In the genomic region with DNA sequence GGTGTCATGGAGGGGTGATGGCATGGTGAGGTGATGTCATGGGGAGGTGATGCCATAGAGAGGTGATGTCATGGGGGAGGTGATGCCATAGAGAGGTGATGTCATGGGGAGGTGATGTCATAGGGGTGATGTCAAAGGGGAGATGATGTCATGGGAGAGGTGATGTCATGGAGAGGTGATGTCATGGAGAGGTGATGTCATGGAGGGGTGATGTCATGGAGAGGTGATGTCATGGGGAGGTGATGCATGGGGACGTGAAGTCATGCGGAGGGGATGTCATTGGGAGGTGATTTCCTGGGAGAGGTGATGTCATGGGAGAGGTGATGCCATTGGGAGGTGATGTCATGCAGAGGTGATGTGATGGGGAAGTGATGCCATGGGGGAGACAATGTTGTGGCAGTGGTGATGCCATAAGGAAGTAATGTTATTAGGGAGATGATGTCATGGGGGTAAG, we compare ENCODE assay signal across 16 cellular contexts.
DNase-seq lines count a peak whose midpoint lies in the region; ATAC-seq lines count a peak whose summit lies in the region.
"Had no signal": no experiment of that assay in that cellular context is flagged by ENCODE, and none has a peak within 500 bp of the region (broad histone marks: within the 10 kb centered on the region; RNA-seq: fewer than 3 reads in every experiment).

No MANE protein-coding gene starts in this region.

- no peaks in the 10 kb centered on the region for H3K4me1 ChIP-seq in trophoblast cell (ENCODE audit: control insufficient read depth in 1 of 2, insufficient read depth in 2 of 2, low read length in 2 of 2)
- H3K4me1 ChIP-seq: breast epithelium had no signal

- no peak overlapping the region for H3K4me3 ChIP-seq in trophoblast cell (ENCODE audit: low read depth, low read length)
- H3K4me3 ChIP-seq: breast epithelium, MG63, PC-9 had no signal

- no peak overlapping the region for H3K18ac ChIP-seq in trophoblast cell (ENCODE audit: low read length)

- no peak for ATAC-seq in GM18511 (IDR thresholded peaks at IDR 0.05; ENCODE audit: unreplicated experiment)
- no peak for ATAC-seq in HG03196 (IDR thresholded peaks at IDR 0.05; ENCODE audit: unreplicated experiment)
- ATAC-seq: left lobe of liver; naive thymus-derived CD4-positive, alpha-beta T cell had no signal

- WGBS in trophoblast cell (ENCODE audit: extremely low coverage, insufficient coverage, insufficient read length), result no CpG with 5 or more reads among the region's 2 CpGs

- H4K12ac ChIP-seq in trophoblast cell (ENCODE audit: low read depth, low read length), result no peak overlapping the region

- H3K14ac ChIP-seq in trophoblast cell (ENCODE audit: low read length), result no peak overlapping the region

- no peaks in the 10 kb centered on the region for H3K79me2 ChIP-seq in trophoblast cell (ENCODE audit: control insufficient read depth, insufficient read depth, low read length, poor library complexity)

- H2AK5ac ChIP-seq in trophoblast cell (ENCODE audit: low read length), result no peak overlapping the region

- H3K4me1 Mint-ChIP-seq in activated naive CD4-positive, alpha-beta T cell treated with anti-CD3 and anti-CD28 coated beads, Interleukin-2, amount 10 ng/mL, durations not matched to agents 7 days and 5 days, result no peaks in the 10 kb centered on the region
- H3K4me1 Mint-ChIP-seq in activated T-helper 2 cell treated with anti-CD3 and anti-CD28 coated beads, Interferon-gamma antibody, Interleukin-2, Interleukin-4, amounts not matched to agents 10 μg/mL and 5 μg/mL and 100 μg/mL, durations not matched to agents 14 hours and 24 hours and 36 hours (ENCODE audit: low read depth), result no peaks in the 10 kb centered on the region
- H3K4me1 Mint-ChIP-seq: naive thymus-derived CD4-positive, alpha-beta T cell had no signal

- H3K27ac ChIP-seq in trophoblast cell (ENCODE audit: low read depth, low read length), result no peak overlapping the region
- H3K27ac ChIP-seq: breast epithelium, HL-60, PC-9 had no signal

- H3K36me3 Mint-ChIP-seq in activated naive CD4-positive, alpha-beta T cell treated with anti-CD3 and anti-CD28 coated beads, Interleukin-2, amount 10 ng/mL, durations not matched to agents 7 days and 5 days, result no peaks in the 10 kb centered on the region
- no peaks in the 10 kb centered on the region for H3K36me3 Mint-ChIP-seq in activated T-helper 2 cell treated with anti-CD3 and anti-CD28 coated beads, Interferon-gamma antibody, Interleukin-2, Interleukin-4, amounts not matched to agents 10 μg/mL and 5 μg/mL and 100 μg/mL, durations not matched to agents 14 hours and 24 hours and 36 hours (ENCODE audit: low read depth)

- H3K27ac Mint-ChIP-seq in activated naive CD4-positive, alpha-beta T cell treated with anti-CD3 and anti-CD28 coated beads, Interleukin-2, amount 10 ng/mL, durations not matched to agents 7 days and 5 days, result peak overlapping the region; percentile 25
- peak overlapping the region; percentile 9 for H3K27ac Mint-ChIP-seq in activated T-helper 2 cell treated with anti-CD3 and anti-CD28 coated beads, Interferon-gamma antibody, Interleukin-2, Interleukin-4, amounts not matched to agents 10 μg/mL and 5 μg/mL and 100 μg/mL, durations not matched to agents 14 hours and 24 hours and 36 hours

- H3K4me3 Mint-ChIP-seq in activated naive CD4-positive, alpha-beta T cell treated with anti-CD3 and anti-CD28 coated beads, Interleukin-2, amount 10 ng/mL, durations not matched to agents 7 days and 5 days, result no peak overlapping the region
- H3K4me3 Mint-ChIP-seq in activated T-helper 2 cell treated with anti-CD3 and anti-CD28 coated beads, Interferon-gamma antibody, Interleukin-2, Interleukin-4, amounts not matched to agents 10 μg/mL and 5 μg/mL and 100 μg/mL, durations not matched to agents 14 hours and 24 hours and 36 hours (ENCODE audit: low read depth), result no peak overlapping the region
- H3K4me3 Mint-ChIP-seq: naive thymus-derived CD4-positive, alpha-beta T cell had no signal

- intact Hi-C loops in activated T-helper 2 cell treated with anti-CD3 and anti-CD28 coated beads, Interferon-gamma antibody, Interleukin-2, Interleukin-4, amounts not matched to agents 10 μg/mL and 5 μg/mL and 100 μg/mL, durations not matched to agents 14 hours and 24 hours and 36 hours (cut with micrococcal nuclease), result no loop called here

- no peaks in the 10 kb centered on the region for H3K27me3 ChIP-seq in trophoblast cell (ENCODE audit: insufficient read depth, low read length)
- H3K27me3 ChIP-seq: MG63 had no signal

- no peaks in the 10 kb centered on the region for H3K36me3 ChIP-seq in trophoblast cell (ENCODE audit: control insufficient read depth in 1 of 2, insufficient read depth in 2 of 2, low read length in 2 of 2)
- H3K36me3 ChIP-seq: breast epithelium, MG63 had no signal

- H2AFZ ChIP-seq in trophoblast cell (ENCODE audit: insufficient read depth, low read length, poor library complexity), result no peak overlapping the region
- H2AFZ ChIP-seq: PC-9 had no signal

- H2BK120ac ChIP-seq in trophoblast cell (ENCODE audit: insufficient read depth, low read length, poor library complexity), result no peak overlapping the region

- H3K4me2 ChIP-seq in trophoblast cell (ENCODE audit: low read length), result no peak overlapping the region
- H3K4me2 ChIP-seq: PC-9 had no signal

- no peaks in the 10 kb centered on the region for H3K79me1 ChIP-seq in trophoblast cell (ENCODE audit: low read length)

- H2BK12ac ChIP-seq in trophoblast cell (ENCODE audit: low read length), result no peak overlapping the region

- H3K9me3 Mint-ChIP-seq in activated naive CD4-positive, alpha-beta T cell treated with anti-CD3 and anti-CD28 coated beads, Interleukin-2, amount 10 ng/mL, durations not matched to agents 7 days and 5 days, result peaks cover 8% of the 10 kb centered on the region
- H3K9me3 Mint-ChIP-seq in activated T-helper 2 cell treated with anti-CD3 and anti-CD28 coated beads, Interferon-gamma antibody, Interleukin-2, Interleukin-4, amounts not matched to agents 10 μg/mL and 5 μg/mL and 100 μg/mL, durations not matched to agents 14 hours and 24 hours and 36 hours, result peaks cover 7% of the 10 kb centered on the region

- no peak for DNase-seq in activated naive CD4-positive, alpha-beta T cell treated with anti-CD3 and anti-CD28 coated beads, Interleukin-2, amount 10 ng/mL, durations not matched to agents 7 days and 5 days
- no peak for DNase-seq in activated naive CD4-positive, alpha-beta T cell treated with anti-CD3 and anti-CD28 coated beads, Interleukin-2, amount 50 U/mL, for 16 hours
- DNase-seq in LHCN-M2 (ENCODE audit: low read depth) (peak; percentile 2), trophoblast cell (peak in 1 of 2 donors; percentile 21), NCI-H2029 treated with DMSO at 0.1 percent for 48 hours (lab: John Stamatoyannopoulos, UW) (no peak)
- no peak for DNase-seq in activated T-helper 2 cell treated with anti-CD3 and anti-CD28 coated beads, Interferon-gamma antibody, Interleukin-2, Interleukin-4, amounts not matched to agents 10 μg/mL and 5 μg/mL and 100 μg/mL, durations not matched to agents 14 hours and 24 hours and 36 hours (ENCODE audit: low spot score)
- DNase-seq: MG63; naive thymus-derived CD4-positive, alpha-beta T cell; NCI-H345; PC-9; stimulated activated CD4-positive, alpha-beta T cell treated with anti-CD3 and anti-CD28 coated beads, Interleukin-4, amount 100 ng/mL, for 4 hours had no signal

- CTCF ChIA-PET in activated naive CD4-positive, alpha-beta T cell treated with anti-CD3 and anti-CD28 coated beads, Interleukin-2, amount 10 ng/mL, durations not matched to agents 7 days and 5 days (lab: Charles Lee), result no interaction called here

- H3K4ac ChIP-seq in trophoblast cell (ENCODE audit: low read depth, low read length), result no peak overlapping the region

- no peak overlapping the region for H4K8ac ChIP-seq in trophoblast cell (ENCODE audit: low read depth, low read length)

- H3K9ac ChIP-seq in trophoblast cell (ENCODE audit: low read length), result no peak overlapping the region

- no peak overlapping the region for H4K91ac ChIP-seq in trophoblast cell (ENCODE audit: low read depth, low read length)

- H3K23ac ChIP-seq in trophoblast cell (ENCODE audit: low read length), result peak overlapping the region; percentile 81

- H3K9me3 ChIP-seq in trophoblast cell (ENCODE audit: insufficient read depth, low read depth, low read length), result peaks cover 18% of the 10 kb centered on the region
- H3K9me3 ChIP-seq: MG63 had no signal

- no peaks in the 10 kb centered on the region for H3K27me3 Mint-ChIP-seq in activated naive CD4-positive, alpha-beta T cell treated with anti-CD3 and anti-CD28 coated beads, Interleukin-2, amount 10 ng/mL, durations not matched to agents 7 days and 5 days
- no peaks in the 10 kb centered on the region for H3K27me3 Mint-ChIP-seq in activated T-helper 2 cell treated with anti-CD3 and anti-CD28 coated beads, Interferon-gamma antibody, Interleukin-2, Interleukin-4, amounts not matched to agents 10 μg/mL and 5 μg/mL and 100 μg/mL, durations not matched to agents 14 hours and 24 hours and 36 hours (ENCODE audit: low read depth)

- H2BK5ac ChIP-seq in trophoblast cell (ENCODE audit: low read depth, low read length, poor library complexity), result no peak overlapping the region
